In the genomic region with DNA sequence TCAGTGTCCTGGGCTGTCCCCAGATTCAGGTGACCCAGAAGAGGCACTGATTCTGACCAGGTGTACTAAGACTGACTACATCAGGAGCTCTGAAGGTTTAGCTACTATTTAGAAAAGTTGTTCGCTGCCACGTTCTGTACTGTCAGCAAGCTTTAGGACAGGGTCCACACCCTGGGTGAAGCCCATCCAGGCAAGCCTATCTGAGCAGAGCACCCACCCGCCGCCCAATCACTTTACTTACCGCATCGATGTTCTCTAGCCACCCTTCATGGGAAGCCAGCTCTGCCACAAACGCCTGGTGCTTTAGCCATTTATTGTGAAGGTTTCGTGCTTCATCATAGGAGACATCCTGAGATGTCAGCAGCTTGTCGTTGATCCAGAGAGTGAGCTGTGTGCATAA, we compare ENCODE assay signal across 28 cellular contexts.
"Had no signal": no experiment of that assay in that cellular context is flagged by ENCODE, and none has a peak within 500 bp of the region (broad histone marks: within the 10 kb centered on the region; RNA-seq: fewer than 3 reads in every experiment).

No MANE protein-coding gene starts in this region.

- H3K4me1 ChIP-seq: colonic mucosa, left lung, lower lobe of right lung had no signal

- H3K27ac Mint-ChIP-seq: dendritic cell treated with granulocyte-macrophage colony-stimulating factor and Interleukin-4, amounts not matched to agents 40 ng/mL and 50 ng/mL, for 4 days; effector memory CD8-positive, alpha-beta T cell; endodermal cell; mesothelial cell of epicardium; naive B cell had no signal

- H3K27ac ChIP-seq: colonic mucosa, epithelial cell of prostate, esophagus squamous epithelium, heart right ventricle, left lung, lower lobe of right lung had no signal

- H3K4me3 Mint-ChIP-seq: dendritic cell treated with granulocyte-macrophage colony-stimulating factor and Interleukin-4, amounts not matched to agents 40 ng/mL and 50 ng/mL, for 4 days; effector memory CD8-positive, alpha-beta T cell; endodermal cell; mesothelial cell of epicardium; naive B cell had no signal

- H3K36me3 ChIP-seq: colonic mucosa, esophagus squamous epithelium, left lung, lower lobe of right lung had no signal

- H3K27me3 ChIP-seq: colonic mucosa, esophagus squamous epithelium, gastrocnemius medialis, heart right ventricle, left lung had no signal

- ATAC-seq: effector memory CD8-positive, alpha-beta T cell; esophagus mucosa; gastrocnemius medialis; heart right ventricle; left cardiac atrium; left lung; left ventricle myocardium superior; lower lobe of right lung; mucosa of descending colon had no signal

- FAIRE-seq: endometrium, islet of Langerhans, keratinocyte had no signal

- H3K4me3 ChIP-seq: colonic mucosa, esophagus squamous epithelium, gastrocnemius medialis, heart right ventricle, left lung, lower lobe of right lung, mucosa of descending colon had no signal

- H3K36me3 Mint-ChIP-seq: naive B cell had no signal

- DNase-seq: colonic mucosa; cortex of kidney; effector CD8-positive, alpha-beta T cell; effector memory CD8-positive, alpha-beta T cell; endodermal cell; erythroblast; esophagus squamous epithelium; foreskin fibroblast; foreskin melanocyte; gastrocnemius medialis; glutamatergic neuron; head of caudate nucleus; heart right ventricle; hippocampal formation; left cardiac atrium; left lung; left ventricle myocardium superior; lower lobe of right lung; mesenchymal stem cell; mucosa of descending colon; naive B cell had no signal

- H3K4me1 Mint-ChIP-seq: endodermal cell, mesothelial cell of epicardium, naive B cell had no signal

- H3K9me3 Mint-ChIP-seq: dendritic cell treated with granulocyte-macrophage colony-stimulating factor and Interleukin-4, amounts not matched to agents 40 ng/mL and 50 ng/mL, for 4 days; effector memory CD8-positive, alpha-beta T cell; endodermal cell; naive B cell had no signal
